ENCODE assay signal across 18 cellular contexts in the genomic region with DNA sequence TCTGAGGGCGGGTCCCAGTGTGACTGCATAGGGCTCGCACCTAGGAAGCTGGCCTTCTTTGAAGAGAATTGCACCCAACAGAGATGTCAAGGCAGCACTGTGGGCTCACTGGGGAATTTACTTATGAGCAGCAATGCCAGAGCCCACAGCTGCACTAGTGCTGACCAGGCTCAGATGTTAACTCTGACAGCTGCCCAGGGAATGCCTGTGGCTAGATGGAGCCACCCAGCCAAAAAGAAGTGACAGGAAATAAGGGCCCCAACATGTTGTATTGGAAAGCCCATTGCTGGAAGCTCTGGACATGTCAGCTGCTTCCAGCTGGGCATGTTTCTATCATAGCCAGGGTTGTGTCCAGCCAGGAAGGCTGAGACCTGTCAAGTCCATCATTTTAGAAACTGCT.
DNase-seq lines count a peak whose midpoint lies in the region.
"Had no signal": no experiment of that assay in that cellular context is flagged by ENCODE, and none has a peak within 500 bp of the region (broad histone marks: within the 10 kb centered on the region; RNA-seq: fewer than 3 reads in every experiment).

No MANE protein-coding gene starts in this region.

- H3K4me3 ChIP-seq in skeletal muscle tissue (ENCODE audit: low read length in 3 of 3), result no peak overlapping the region
- H3K4me3 ChIP-seq: GM12878, SK-N-MC had no signal

- no peaks in the 10 kb centered on the region for H3K27me3 ChIP-seq in skeletal muscle tissue (ENCODE audit: control insufficient read depth in 3 of 3, insufficient read depth in 3 of 3, low read length in 3 of 3)

- H3K9ac ChIP-seq in skeletal muscle tissue (ENCODE audit: low read depth in 1 of 3, low read length in 3 of 3), result peak overlapping the region in 1 of 3 donors; percentile 28

- peak; percentile 6 for DNase-seq in EL
- peak; percentile 22 for DNase-seq in RPMI8226
- peak; percentile 36 for DNase-seq in glomerular visceral epithelial cell (ENCODE audit: extremely low spot score)
- DNase-seq in activated T-cell treated with anti-CD3 and anti-CD28 coated beads, Interleukin-2, amount 50 U/mL, for 1 hour, result no peak
- DNase-seq in C1 segment of cervical spinal cord (lab: John Stamatoyannopoulos, UW), result no peak
- DNase-seq in cerebellar cortex (ENCODE audit: low spot score), result no peak
- DNase-seq: COR-L47; HCEC 1CT; IMR-90; NCI-H1436 treated with DMSO at 0.1 percent for 48 hours; NCI-H2081 treated with DMSO at 0.1 percent for 48 hours; NCI-H526; NK-92 treated with Interleukin-12 subunit alpha and Interleukin-12 subunit beta, amount 100 ng/mL, for 24 hours; OCI-M1 had no signal

- H3K4me1 ChIP-seq in skeletal muscle tissue (ENCODE audit: control insufficient read depth in 3 of 3, insufficient read depth in 3 of 3, low read length in 3 of 3), result peaks cover 3 to 19% (median 15%) of the 10 kb centered on the region in 3 donors

- H3K27ac ChIP-seq in skeletal muscle tissue (ENCODE audit: low read depth, low read length), result peak overlapping the region; percentile 57
- H3K27ac ChIP-seq: C4-2B, SK-N-MC had no signal

- no peaks in the 10 kb centered on the region for H3K9me3 ChIP-seq in skeletal muscle tissue (ENCODE audit: control insufficient read depth in 3 of 3, low read length in 3 of 3)

- H3K36me3 ChIP-seq in skeletal muscle tissue (ENCODE audit: control insufficient read depth in 3 of 3, insufficient read depth in 3 of 3, low read length in 3 of 3), result no peaks in the 10 kb centered on the region

Comparison
In these comparisons a context has a peak if more than half of its experiments do, and no peak if none do; other contexts are left out.
1. DNase-seq: peak in EL (single experiment), RPMI8226 (single experiment) and glomerular visceral epithelial cell (single experiment); none in activated T-cell treated with anti-CD3 and anti-CD28 coated beads, Interleukin-2, amount 50 U/mL, for 1 hour (single experiment), C1 segment of cervical spinal cord (0 of 14) and cerebellar cortex (single experiment).